Comparison of ENCODE assay signal across 1 cellular context in the genomic region with DNA sequence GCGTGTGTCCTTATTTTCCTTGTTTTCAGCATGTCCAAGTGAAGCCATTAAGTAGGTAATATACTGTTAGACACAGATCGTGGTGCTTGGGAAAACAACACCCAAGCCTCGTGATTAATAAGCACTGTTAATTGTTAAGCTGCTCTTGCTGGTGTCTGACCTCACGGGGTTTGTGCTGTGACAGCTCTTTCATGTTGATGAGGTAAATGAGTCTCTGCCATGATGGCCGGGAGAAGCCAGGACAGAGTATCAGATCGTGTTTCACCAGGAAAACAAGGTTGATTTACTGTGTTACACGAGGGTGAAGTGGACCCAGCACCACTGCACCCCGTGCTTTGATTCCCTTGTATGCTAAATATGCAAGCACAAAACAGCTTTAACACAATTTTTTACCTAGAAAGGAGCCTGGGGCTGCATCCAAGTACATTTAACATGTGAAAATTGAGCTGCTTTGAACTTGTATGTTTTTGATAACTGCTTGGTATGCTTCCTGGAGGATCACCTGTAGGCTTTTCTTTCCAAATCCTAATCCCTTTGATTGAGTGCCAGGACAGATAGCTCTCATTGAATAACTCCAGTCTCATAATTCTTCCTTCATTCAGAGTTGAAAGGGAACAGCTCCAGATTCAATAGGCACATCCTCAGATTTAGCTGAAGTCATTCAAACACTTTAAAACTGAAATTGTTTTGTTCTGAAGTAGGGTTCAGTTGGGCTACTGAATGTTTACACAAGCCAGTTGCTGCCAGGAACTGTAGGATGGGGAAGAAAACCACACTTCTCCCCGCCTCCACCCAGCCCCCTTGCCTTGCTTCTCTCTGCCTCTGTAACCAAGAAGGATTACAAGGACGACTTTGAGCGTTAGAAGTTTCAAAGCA.
TF ChIP-seq lines count a peak whose summit lies in the region.

No MANE protein-coding gene starts in this region.

TF ChIP-seq in HEK293, 187 proteins besides CTCF, POLR2A, EP300 and RAD21 (continued from another document and continues in another):
- TF ChIP-seq, protein P1, sequence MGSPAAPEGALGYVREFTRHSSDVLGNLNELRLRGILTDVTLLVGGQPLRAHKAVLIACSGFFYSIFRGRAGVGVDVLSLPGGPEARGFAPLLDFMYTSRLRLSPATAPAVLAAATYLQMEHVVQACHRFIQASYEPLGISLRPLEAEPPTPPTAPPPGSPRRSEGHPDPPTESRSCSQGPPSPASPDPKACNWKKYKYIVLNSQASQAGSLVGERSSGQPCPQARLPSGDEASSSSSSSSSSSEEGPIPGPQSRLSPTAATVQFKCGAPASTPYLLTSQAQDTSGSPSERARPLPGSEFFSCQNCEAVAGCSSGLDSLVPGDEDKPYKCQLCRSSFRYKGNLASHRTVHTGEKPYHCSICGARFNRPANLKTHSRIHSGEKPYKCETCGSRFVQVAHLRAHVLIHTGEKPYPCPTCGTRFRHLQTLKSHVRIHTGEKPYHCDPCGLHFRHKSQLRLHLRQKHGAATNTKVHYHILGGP (tag by site-specific recombination; IDR thresholded peaks at IDR 0.05): peak; percentile 54; the same call in 1 of the 2 replicates
- no peak for TF ChIP-seq ZNF138 (tag by site-specific recombination; IDR thresholded peaks at IDR 0.05; ENCODE audit: borderline replicate concordance)
- TF ChIP-seq, protein P2, sequence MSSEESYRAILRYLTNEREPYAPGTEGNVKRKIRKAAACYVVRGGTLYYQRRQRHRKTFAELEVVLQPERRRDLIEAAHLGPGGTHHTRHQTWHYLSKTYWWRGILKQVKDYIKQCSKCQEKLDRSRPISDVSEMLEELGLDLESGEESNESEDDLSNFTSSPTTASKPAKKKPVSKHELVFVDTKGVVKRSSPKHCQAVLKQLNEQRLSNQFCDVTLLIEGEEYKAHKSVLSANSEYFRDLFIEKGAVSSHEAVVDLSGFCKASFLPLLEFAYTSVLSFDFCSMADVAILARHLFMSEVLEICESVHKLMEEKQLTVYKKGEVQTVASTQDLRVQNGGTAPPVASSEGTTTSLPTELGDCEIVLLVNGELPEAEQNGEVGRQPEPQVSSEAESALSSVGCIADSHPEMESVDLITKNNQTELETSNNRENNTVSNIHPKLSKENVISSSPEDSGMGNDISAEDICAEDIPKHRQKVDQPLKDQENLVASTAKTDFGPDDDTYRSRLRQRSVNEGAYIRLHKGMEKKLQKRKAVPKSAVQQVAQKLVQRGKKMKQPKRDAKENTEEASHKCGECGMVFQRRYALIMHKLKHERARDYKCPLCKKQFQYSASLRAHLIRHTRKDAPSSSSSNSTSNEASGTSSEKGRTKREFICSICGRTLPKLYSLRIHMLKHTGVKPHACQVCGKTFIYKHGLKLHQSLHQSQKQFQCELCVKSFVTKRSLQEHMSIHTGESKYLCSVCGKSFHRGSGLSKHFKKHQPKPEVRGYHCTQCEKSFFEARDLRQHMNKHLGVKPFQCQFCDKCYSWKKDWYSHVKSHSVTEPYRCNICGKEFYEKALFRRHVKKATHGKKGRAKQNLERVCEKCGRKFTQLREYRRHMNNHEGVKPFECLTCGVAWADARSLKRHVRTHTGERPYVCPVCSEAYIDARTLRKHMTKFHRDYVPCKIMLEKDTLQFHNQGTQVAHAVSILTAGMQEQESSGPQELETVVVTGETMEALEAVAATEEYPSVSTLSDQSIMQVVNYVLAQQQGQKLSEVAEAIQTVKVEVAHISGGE (tag by site-specific recombination; conservative IDR thresholded peaks at IDR 0.05; ENCODE audit: low read depth): no peak
- TF ChIP-seq, protein P3, sequence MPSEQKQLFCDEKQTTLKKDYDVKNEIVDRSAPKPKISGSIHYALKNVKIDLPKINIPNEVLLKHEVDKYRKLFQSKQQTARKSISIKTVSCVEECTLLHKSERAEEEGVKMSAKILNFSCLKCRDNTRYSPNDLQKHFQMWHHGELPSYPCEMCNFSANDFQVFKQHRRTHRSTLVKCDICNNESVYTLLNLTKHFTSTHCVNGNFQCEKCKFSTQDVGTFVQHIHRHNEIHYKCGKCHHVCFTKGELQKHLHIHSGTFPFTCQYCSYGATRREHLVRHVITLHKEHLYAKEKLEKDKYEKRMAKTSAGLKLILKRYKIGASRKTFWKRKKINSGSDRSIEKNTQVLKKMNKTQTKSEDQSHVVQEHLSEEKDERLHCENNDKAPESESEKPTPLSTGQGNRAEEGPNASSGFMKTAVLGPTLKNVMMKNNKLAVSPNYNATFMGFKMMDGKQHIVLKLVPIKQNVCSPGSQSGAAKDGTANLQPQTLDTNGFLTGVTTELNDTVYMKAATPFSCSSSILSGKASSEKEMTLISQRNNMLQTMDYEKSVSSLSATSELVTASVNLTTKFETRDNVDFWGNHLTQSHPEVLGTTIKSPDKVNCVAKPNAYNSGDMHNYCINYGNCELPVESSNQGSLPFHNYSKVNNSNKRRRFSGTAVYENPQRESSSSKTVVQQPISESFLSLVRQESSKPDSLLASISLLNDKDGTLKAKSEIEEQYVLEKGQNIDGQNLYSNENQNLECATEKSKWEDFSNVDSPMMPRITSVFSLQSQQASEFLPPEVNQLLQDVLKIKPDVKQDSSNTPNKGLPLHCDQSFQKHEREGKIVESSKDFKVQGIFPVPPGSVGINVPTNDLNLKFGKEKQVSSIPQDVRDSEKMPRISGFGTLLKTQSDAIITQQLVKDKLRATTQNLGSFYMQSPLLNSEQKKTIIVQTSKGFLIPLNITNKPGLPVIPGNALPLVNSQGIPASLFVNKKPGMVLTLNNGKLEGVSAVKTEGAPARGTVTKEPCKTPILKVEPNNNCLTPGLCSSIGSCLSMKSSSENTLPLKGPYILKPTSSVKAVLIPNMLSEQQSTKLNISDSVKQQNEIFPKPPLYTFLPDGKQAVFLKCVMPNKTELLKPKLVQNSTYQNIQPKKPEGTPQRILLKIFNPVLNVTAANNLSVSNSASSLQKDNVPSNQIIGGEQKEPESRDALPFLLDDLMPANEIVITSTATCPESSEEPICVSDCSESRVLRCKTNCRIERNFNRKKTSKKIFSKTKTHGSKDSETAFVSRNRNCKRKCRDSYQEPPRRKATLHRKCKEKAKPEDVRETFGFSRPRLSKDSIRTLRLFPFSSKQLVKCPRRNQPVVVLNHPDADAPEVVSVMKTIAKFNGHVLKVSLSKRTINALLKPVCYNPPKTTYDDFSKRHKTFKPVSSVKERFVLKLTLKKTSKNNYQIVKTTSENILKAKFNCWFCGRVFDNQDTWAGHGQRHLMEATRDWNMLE (tag by site-specific recombination; conservative IDR thresholded peaks at IDR 0.05; ENCODE audit: low read depth): no peak
- TF ChIP-seq, protein P4, sequence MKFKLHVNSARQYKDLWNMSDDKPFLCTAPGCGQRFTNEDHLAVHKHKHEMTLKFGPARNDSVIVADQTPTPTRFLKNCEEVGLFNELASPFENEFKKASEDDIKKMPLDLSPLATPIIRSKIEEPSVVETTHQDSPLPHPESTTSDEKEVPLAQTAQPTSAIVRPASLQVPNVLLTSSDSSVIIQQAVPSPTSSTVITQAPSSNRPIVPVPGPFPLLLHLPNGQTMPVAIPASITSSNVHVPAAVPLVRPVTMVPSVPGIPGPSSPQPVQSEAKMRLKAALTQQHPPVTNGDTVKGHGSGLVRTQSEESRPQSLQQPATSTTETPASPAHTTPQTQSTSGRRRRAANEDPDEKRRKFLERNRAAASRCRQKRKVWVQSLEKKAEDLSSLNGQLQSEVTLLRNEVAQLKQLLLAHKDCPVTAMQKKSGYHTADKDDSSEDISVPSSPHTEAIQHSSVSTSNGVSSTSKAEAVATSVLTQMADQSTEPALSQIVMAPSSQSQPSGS (tag by site-specific recombination; IDR thresholded peaks at IDR 0.05; ENCODE audit: low read depth): no peak
- TF ChIP-seq OSR2 (tag by site-specific recombination; IDR thresholded peaks at IDR 0.05): peak; percentile 65
- TF ChIP-seq SALL2 (tag by site-specific recombination; IDR thresholded peaks at IDR 0.05; ENCODE audit: borderline replicate concordance): no peak
- no peak for TF ChIP-seq RBAK (tag by site-specific recombination; IDR thresholded peaks at IDR 0.05)
- no peak for TF ChIP-seq ZXDB (tag by site-specific recombination; IDR thresholded peaks at IDR 0.05)
- TF ChIP-seq ZNF214 (tag by site-specific recombination; IDR thresholded peaks at IDR 0.05; ENCODE audit: borderline replicate concordance): no peak
- no peak for TF ChIP-seq ZNF114 (tag by site-specific recombination; IDR thresholded peaks at IDR 0.05)
- TF ChIP-seq GLI4 (tag by site-specific recombination; IDR thresholded peaks at IDR 0.05): no peak
- TF ChIP-seq ZNF596 (tag by site-specific recombination; IDR thresholded peaks at IDR 0.05): no peak
- TF ChIP-seq ZNF677 (tag by site-specific recombination; IDR thresholded peaks at IDR 0.05): 0 out of 2 replicates have a peak, but pooled peaks have one; percentile 31
- TF ChIP-seq ZNF792 (tag by site-specific recombination; IDR thresholded peaks at IDR 0.05): no peak
- peak; percentile 88 for TF ChIP-seq ZFP69B (tag by site-specific recombination; IDR thresholded peaks at IDR 0.05)
- TF ChIP-seq ZNF175 (tag by site-specific recombination; IDR thresholded peaks at IDR 0.05): no peak
- peak; percentile 63 for TF ChIP-seq FEZF1 (tag by site-specific recombination; IDR thresholded peaks at IDR 0.05)
- no peak for TF ChIP-seq ZBTB1 (tag by site-specific recombination; IDR thresholded peaks at IDR 0.05)
- no peak for TF ChIP-seq ZNF239 (tag by site-specific recombination; IDR thresholded peaks at IDR 0.05)
- TF ChIP-seq, protein P5, sequence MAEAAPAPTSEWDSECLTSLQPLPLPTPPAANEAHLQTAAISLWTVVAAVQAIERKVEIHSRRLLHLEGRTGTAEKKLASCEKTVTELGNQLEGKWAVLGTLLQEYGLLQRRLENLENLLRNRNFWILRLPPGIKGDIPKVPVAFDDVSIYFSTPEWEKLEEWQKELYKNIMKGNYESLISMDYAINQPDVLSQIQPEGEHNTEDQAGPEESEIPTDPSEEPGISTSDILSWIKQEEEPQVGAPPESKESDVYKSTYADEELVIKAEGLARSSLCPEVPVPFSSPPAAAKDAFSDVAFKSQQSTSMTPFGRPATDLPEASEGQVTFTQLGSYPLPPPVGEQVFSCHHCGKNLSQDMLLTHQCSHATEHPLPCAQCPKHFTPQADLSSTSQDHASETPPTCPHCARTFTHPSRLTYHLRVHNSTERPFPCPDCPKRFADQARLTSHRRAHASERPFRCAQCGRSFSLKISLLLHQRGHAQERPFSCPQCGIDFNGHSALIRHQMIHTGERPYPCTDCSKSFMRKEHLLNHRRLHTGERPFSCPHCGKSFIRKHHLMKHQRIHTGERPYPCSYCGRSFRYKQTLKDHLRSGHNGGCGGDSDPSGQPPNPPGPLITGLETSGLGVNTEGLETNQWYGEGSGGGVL (tag by site-specific recombination; IDR thresholded peaks at IDR 0.05): no peak
- TF ChIP-seq YY2 (tag by site-specific recombination; IDR thresholded peaks at IDR 0.05): peak; percentile 50; the same call in 1 of the 2 replicates
- TF ChIP-seq, protein P6, sequence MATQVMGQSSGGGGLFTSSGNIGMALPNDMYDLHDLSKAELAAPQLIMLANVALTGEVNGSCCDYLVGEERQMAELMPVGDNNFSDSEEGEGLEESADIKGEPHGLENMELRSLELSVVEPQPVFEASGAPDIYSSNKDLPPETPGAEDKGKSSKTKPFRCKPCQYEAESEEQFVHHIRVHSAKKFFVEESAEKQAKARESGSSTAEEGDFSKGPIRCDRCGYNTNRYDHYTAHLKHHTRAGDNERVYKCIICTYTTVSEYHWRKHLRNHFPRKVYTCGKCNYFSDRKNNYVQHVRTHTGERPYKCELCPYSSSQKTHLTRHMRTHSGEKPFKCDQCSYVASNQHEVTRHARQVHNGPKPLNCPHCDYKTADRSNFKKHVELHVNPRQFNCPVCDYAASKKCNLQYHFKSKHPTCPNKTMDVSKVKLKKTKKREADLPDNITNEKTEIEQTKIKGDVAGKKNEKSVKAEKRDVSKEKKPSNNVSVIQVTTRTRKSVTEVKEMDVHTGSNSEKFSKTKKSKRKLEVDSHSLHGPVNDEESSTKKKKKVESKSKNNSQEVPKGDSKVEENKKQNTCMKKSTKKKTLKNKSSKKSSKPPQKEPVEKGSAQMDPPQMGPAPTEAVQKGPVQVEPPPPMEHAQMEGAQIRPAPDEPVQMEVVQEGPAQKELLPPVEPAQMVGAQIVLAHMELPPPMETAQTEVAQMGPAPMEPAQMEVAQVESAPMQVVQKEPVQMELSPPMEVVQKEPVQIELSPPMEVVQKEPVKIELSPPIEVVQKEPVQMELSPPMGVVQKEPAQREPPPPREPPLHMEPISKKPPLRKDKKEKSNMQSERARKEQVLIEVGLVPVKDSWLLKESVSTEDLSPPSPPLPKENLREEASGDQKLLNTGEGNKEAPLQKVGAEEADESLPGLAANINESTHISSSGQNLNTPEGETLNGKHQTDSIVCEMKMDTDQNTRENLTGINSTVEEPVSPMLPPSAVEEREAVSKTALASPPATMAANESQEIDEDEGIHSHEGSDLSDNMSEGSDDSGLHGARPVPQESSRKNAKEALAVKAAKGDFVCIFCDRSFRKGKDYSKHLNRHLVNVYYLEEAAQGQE (tag by site-specific recombination; IDR thresholded peaks at IDR 0.05): no peak
- TF ChIP-seq ZEB2 (tag by site-specific recombination; IDR thresholded peaks at IDR 0.05): 0 out of 2 replicates have a peak, but pooled peaks have one; percentile 25
- TF ChIP-seq ZNF121 (tag by site-specific recombination; IDR thresholded peaks at IDR 0.05): no peak
- no peak for TF ChIP-seq ZFP37 (tag by site-specific recombination; IDR thresholded peaks at IDR 0.05)
- TF ChIP-seq ZNF555 (tag by site-specific recombination; conservative IDR thresholded peaks at IDR 0.05): no peak
- TF ChIP-seq, protein P7, sequence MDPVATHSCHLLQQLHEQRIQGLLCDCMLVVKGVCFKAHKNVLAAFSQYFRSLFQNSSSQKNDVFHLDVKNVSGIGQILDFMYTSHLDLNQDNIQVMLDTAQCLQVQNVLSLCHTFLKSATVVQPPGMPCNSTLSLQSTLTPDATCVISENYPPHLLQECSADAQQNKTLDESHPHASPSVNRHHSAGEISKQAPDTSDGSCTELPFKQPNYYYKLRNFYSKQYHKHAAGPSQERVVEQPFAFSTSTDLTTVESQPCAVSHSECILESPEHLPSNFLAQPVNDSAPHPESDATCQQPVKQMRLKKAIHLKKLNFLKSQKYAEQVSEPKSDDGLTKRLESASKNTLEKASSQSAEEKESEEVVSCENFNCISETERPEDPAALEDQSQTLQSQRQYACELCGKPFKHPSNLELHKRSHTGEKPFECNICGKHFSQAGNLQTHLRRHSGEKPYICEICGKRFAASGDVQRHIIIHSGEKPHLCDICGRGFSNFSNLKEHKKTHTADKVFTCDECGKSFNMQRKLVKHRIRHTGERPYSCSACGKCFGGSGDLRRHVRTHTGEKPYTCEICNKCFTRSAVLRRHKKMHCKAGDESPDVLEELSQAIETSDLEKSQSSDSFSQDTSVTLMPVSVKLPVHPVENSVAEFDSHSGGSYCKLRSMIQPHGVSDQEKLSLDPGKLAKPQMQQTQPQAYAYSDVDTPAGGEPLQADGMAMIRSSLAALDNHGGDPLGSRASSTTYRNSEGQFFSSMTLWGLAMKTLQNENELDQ (tag by site-specific recombination; IDR thresholded peaks at IDR 0.05; ENCODE audit: low read depth): no peak
- TF ChIP-seq, protein P8, sequence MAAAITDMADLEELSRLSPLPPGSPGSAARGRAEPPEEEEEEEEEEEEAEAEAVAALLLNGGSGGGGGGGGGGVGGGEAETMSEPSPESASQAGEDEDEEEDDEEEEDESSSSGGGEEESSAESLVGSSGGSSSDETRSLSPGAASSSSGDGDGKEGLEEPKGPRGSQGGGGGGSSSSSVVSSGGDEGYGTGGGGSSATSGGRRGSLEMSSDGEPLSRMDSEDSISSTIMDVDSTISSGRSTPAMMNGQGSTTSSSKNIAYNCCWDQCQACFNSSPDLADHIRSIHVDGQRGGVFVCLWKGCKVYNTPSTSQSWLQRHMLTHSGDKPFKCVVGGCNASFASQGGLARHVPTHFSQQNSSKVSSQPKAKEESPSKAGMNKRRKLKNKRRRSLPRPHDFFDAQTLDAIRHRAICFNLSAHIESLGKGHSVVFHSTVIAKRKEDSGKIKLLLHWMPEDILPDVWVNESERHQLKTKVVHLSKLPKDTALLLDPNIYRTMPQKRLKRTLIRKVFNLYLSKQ (tag by site-specific recombination; IDR thresholded peaks at IDR 0.05; ENCODE audit: borderline replicate concordance): no peak
- TF ChIP-seq ZNF248 (tag by site-specific recombination; IDR thresholded peaks at IDR 0.05): no peak
- TF ChIP-seq ZNF624 (tag by site-specific recombination; IDR thresholded peaks at IDR 0.05): no peak
- no peak for TF ChIP-seq ZNF660 (tag by site-specific recombination; IDR thresholded peaks at IDR 0.05)
